1 cellular context compared by ENCODE assay signal in genomic region chr3:46607603-46608028, GRCh38.
TF ChIP-seq lines count a peak whose summit lies in the region.

No MANE protein-coding gene starts in this region.

TF ChIP-seq in H1, 55 proteins besides CTCF, POLR2A, EP300 and RAD21 (continued from another document):
- TF ChIP-seq, protein P1, sequence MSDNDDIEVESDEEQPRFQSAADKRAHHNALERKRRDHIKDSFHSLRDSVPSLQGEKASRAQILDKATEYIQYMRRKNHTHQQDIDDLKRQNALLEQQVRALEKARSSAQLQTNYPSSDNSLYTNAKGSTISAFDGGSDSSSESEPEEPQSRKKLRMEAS (IDR thresholded peaks at IDR 0.05) = peak; percentile 28; the same call in 1 of the 2 replicates
- TF ChIP-seq, protein P2, sequence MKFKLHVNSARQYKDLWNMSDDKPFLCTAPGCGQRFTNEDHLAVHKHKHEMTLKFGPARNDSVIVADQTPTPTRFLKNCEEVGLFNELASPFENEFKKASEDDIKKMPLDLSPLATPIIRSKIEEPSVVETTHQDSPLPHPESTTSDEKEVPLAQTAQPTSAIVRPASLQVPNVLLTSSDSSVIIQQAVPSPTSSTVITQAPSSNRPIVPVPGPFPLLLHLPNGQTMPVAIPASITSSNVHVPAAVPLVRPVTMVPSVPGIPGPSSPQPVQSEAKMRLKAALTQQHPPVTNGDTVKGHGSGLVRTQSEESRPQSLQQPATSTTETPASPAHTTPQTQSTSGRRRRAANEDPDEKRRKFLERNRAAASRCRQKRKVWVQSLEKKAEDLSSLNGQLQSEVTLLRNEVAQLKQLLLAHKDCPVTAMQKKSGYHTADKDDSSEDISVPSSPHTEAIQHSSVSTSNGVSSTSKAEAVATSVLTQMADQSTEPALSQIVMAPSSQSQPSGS (IDR thresholded peaks at IDR 0.05; ENCODE audit: low read length) = 0 out of 2 replicates have a peak, but pooled peaks have one; percentile 45
- TF ChIP-seq POU5F1 (IDR thresholded peaks at IDR 0.05; ENCODE audit: low read depth, low read length) (no peak), E2F6 (IDR thresholded peaks at IDR 0.05) (peak; percentile 62)
